In the genomic region with DNA sequence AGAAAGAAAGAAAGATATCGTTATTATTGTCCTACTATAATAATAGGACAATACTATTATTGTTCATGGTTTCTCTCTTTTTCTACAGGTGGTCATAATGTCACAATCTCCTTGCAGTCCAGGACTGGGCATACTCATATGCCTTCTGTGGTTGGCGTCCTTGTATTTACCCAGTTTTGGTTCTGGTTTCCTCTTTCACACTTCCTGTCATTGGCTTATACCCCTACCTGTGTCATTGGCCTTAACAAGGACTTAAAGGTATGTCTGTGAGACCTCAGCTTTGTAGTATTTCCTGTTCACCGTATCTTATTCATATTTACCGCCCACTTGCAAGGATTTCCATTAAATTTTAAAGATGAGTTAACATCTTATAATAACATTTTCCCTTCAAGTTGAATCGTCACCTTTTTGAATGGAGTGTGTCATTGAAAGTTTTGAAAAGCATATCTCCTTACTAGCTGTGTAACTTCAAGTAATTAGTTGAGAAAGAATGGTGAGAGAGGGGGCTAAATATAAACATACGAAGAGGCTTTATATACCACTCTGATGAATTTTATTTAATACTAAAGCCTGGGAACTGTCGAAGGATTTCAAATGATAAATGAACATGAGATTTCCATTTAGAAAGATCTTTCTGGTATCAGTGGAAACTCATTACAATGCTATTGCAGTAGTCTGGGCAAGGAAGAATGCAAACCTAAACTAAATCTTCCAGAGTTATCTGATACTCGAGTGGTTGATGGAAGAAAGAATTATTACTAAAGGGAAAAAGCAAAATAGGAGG, we compare ENCODE assay signal across 10 cellular contexts.
DNase-seq lines count a peak whose midpoint lies in the region; ATAC-seq lines count a peak whose summit lies in the region.
"Had no signal": no experiment of that assay in that cellular context is flagged by ENCODE, and none has a peak within 500 bp of the region (broad histone marks: within the 10 kb centered on the region; RNA-seq: fewer than 3 reads in every experiment).

No MANE protein-coding gene starts in this region.

- ATAC-seq in GM19438 (IDR thresholded peaks at IDR 0.05; ENCODE audit: low read depth, unreplicated experiment) = peak; percentile 83
- no peak for ATAC-seq in effector memory CD8-positive, alpha-beta T cell (replicated peaks)
- peak; percentile 90 for ATAC-seq in stimulated activated effector memory CD8-positive, alpha-beta T cell treated with anti-CD3 and anti-CD28 coated beads, Interleukin-12 subunit alpha, Interleukin-12 subunit beta, amount 100 ng/mL, for 72 hours
- ATAC-seq in HG02798 (IDR thresholded peaks at IDR 0.05; ENCODE audit: poor library complexity, unreplicated experiment) = no peak
- ATAC-seq: HepG2 had no signal

- peaks cover 40% of the 10 kb centered on the region for H3K36me3 Mint-ChIP-seq in effector memory CD8-positive, alpha-beta T cell (ENCODE audit: insufficient read depth)
- peaks cover 92% of the 10 kb centered on the region for H3K36me3 Mint-ChIP-seq in stimulated activated effector memory CD8-positive, alpha-beta T cell treated with anti-CD3 and anti-CD28 coated beads, Interleukin-12 subunit alpha, Interleukin-12 subunit beta, amount 100 ng/mL, for 72 hours

- H3K9me3 Mint-ChIP-seq in effector memory CD8-positive, alpha-beta T cell = no peaks in the 10 kb centered on the region
- H3K9me3 Mint-ChIP-seq in stimulated activated effector memory CD8-positive, alpha-beta T cell treated with anti-CD3 and anti-CD28 coated beads, Interleukin-12 subunit alpha, Interleukin-12 subunit beta, amount 100 ng/mL, for 72 hours = no peaks in the 10 kb centered on the region

- H3K4me1 Mint-ChIP-seq in effector memory CD8-positive, alpha-beta T cell (ENCODE audit: low read depth in 2 of 2) = peaks cover 5 to 10% of the 10 kb centered on the region in 2 donors
- H3K4me1 Mint-ChIP-seq in stimulated activated effector memory CD8-positive, alpha-beta T cell treated with anti-CD3 and anti-CD28 coated beads, Interleukin-12 subunit alpha, Interleukin-12 subunit beta, amount 100 ng/mL, for 72 hours = peaks cover 15% of the 10 kb centered on the region

- H3K27me3 Mint-ChIP-seq in effector memory CD8-positive, alpha-beta T cell = no peaks in the 10 kb centered on the region

- H3K4me3 Mint-ChIP-seq in effector memory CD8-positive, alpha-beta T cell = no peak overlapping the region
- H3K4me3 Mint-ChIP-seq in stimulated activated effector memory CD8-positive, alpha-beta T cell treated with anti-CD3 and anti-CD28 coated beads, Interleukin-12 subunit alpha, Interleukin-12 subunit beta, amount 100 ng/mL, for 72 hours = no peak overlapping the region

- peak; percentile 39 for DNase-seq in MV-4-11 (lab: John Stamatoyannopoulos, UW)
- no peak for DNase-seq in effector memory CD8-positive, alpha-beta T cell
- DNase-seq in stimulated activated effector memory CD8-positive, alpha-beta T cell treated with anti-CD3 and anti-CD28 coated beads, Interleukin-12 subunit alpha, Interleukin-12 subunit beta, amount 100 ng/mL, for 72 hours (ENCODE audit: low spot score in 2 of 2) = no peak
- no peak for DNase-seq in AG20443 (ENCODE audit: low spot score)
- DNase-seq in NCI-H2081 (lab: John Stamatoyannopoulos, UW) = no peak
- DNase-seq: GOT3; NK-92 treated with Interleukin-12 subunit alpha and Interleukin-12 subunit beta, amount 100 ng/mL, for 24 hours had no signal

- H3K27ac Mint-ChIP-seq in effector memory CD8-positive, alpha-beta T cell = peak overlapping the region; percentile 11 to 65
- H3K27ac Mint-ChIP-seq in stimulated activated effector memory CD8-positive, alpha-beta T cell treated with anti-CD3 and anti-CD28 coated beads, Interleukin-12 subunit alpha, Interleukin-12 subunit beta, amount 100 ng/mL, for 72 hours = peak overlapping the region; percentile 81

Comparison
In these comparisons a context has a peak if more than half of its experiments do, and no peak if none do; other contexts are left out.
1. ATAC-seq: peak in GM19438 (single experiment) and stimulated activated effector memory CD8-positive, alpha-beta T cell treated with anti-CD3 and anti-CD28 coated beads, Interleukin-12 subunit alpha, Interleukin-12 subunit beta, amount 100 ng/mL, for 72 hours (single experiment); none in effector memory CD8-positive, alpha-beta T cell (single experiment) and HG02798 (single experiment).